10 cellular contexts compared by ENCODE assay signal in the genomic region with DNA sequence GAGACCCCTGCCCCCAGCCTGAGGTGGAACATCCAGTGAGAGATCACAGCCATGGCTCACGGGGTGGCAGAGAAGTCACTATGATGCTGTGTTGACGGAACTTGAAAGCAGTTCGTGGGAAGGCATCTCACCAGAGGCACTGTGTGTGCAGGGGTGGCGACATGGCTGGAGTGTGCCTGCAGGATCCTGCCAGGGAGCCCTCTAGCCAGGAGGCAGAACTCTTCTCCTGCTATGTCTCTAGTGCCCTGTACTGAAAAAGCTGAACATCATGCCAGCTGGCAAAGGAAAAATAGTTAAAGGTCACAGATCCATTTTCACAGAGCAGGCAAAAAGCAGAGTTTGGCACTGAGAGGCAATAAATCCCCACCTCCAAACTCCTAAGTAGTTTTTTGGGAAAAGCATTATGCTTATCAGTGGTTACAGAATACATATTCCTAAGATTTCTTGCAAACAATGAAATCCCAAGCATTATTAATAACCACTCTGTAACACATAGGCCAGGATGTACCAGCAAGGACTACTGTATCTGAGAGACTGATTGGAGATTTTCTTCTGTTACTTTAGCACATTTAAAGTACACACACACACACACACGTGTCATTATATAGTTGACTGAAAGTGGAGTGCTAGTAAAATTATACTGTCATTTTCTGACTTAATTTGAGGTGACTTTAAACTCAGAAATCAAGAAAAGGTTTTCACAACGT. TPM values are rescaled to one million over a fixed set of nuclear protein-coding genes. Genes with fewer than 3 reads are reported as not detected.
DNase-seq lines count a peak whose midpoint lies in the region; ATAC-seq and TF ChIP-seq lines count a peak whose summit lies in the region.
"Had no signal": no experiment of that assay in that cellular context is flagged by ENCODE, and none has a peak within 500 bp of the region (broad histone marks: within the 10 kb centered on the region; RNA-seq: fewer than 3 reads in every experiment).

No MANE protein-coding gene starts in this region.

- H3K36me3 Mint-ChIP-seq in Caco-2 (ENCODE audit: insufficient read depth, unreplicated experiment): no peaks in the 10 kb centered on the region

- no TSS peak for BruUV-seq in Caco-2 (replicated peaks; lab: Mats Ljungman, UMichigan)

- H3K36me3 ChIP-seq in MG63 (no peaks in the 10 kb centered on the region), Caco-2 (ENCODE audit: control insufficient read depth, insufficient read depth, low read length) (no peaks in the 10 kb centered on the region)

- H3K27ac ChIP-seq in VCaP: peak overlapping the region; percentile 37

- H3K4me3 ChIP-seq in MG63 (no peak overlapping the region), Caco-2 (ENCODE audit: low read depth, low read length) (no peak overlapping the region)
- H3K4me3 ChIP-seq: mucosa of descending colon had no signal

- H3K9me3 Mint-ChIP-seq in Caco-2 (ENCODE audit: unreplicated experiment): no peaks in the 10 kb centered on the region
- H3K9me3 Mint-ChIP-seq: stimulated activated naive CD8-positive, alpha-beta T cell treated with anti-CD3 and anti-CD28 coated beads, Interleukin-15, Interleukin-2, amounts not matched to agents 100 ng/mL and 50 ng/mL, for 24 hours had no signal

- TF ChIP-seq CTCF in VCaP (conservative IDR thresholded peaks at IDR 0.05) (no peak), Caco-2 (IDR thresholded peaks at IDR 0.05; ENCODE audit: insufficient read depth in 1 of 2, low read depth in 1 of 2, low read length in 1 of 2, severe bottlenecking in 1 of 2, unreplicated experiment in 1 of 2) (no peak)

- H3K4me1 Mint-ChIP-seq in Caco-2 (ENCODE audit: low read depth, unreplicated experiment): no peaks in the 10 kb centered on the region

- DNase-seq in MG63 (peak; percentile 8), Right ventricle myocardium inferior (ENCODE audit: missing footprints) (no peak), AG08396 (ENCODE audit: low spot score) (no peak), GF-D8 (lab: John Stamatoyannopoulos, UW) (no peak), Caco-2 (no peak)
- DNase-seq in stimulated activated CD4-positive, alpha-beta T cell treated with anti-CD3 and anti-CD28 coated beads, Interleukin-15, amount 100 ng/mL, for 24 hours: peak; percentile 35
- DNase-seq: mucosa of descending colon had no signal

- peak; percentile 96 for ATAC-seq in Right ventricle myocardium inferior
- ATAC-seq in HG02610 (IDR thresholded peaks at IDR 0.05; ENCODE audit: unreplicated experiment): no peak
- ATAC-seq: mucosa of descending colon had no signal

- H3K4me1 ChIP-seq in Caco-2: no peaks in the 10 kb centered on the region

- POLR2A ChIA-PET in Caco-2 (lab: Charles Lee): interaction anchor here (1.0 kb wide), 1 partner anchor 37 kb away, joined by 4 read pairs; the partner anchor contains the start of gene TNRC6C

- H3K9me3 ChIP-seq in MG63 (no peaks in the 10 kb centered on the region), Caco-2 (no peaks in the 10 kb centered on the region)
- H3K9me3 ChIP-seq: mucosa of descending colon had no signal

- H3K27me3 ChIP-seq in MG63 (no peaks in the 10 kb centered on the region), Caco-2 (replicated peaks; ENCODE audit: control insufficient read depth, insufficient read depth, low read length) (no peaks in the 10 kb centered on the region)

- no peaks in the 10 kb centered on the region for H3K27me3 Mint-ChIP-seq in Caco-2 (ENCODE audit: insufficient read depth, unreplicated experiment)
- H3K27me3 Mint-ChIP-seq: stimulated activated naive CD8-positive, alpha-beta T cell treated with anti-CD3 and anti-CD28 coated beads, Interleukin-15, Interleukin-2, amounts not matched to agents 100 ng/mL and 50 ng/mL, for 24 hours had no signal

- H3K27ac Mint-ChIP-seq in Caco-2 (ENCODE audit: unreplicated experiment): no peak overlapping the region
- H3K27ac Mint-ChIP-seq: stimulated activated naive CD8-positive, alpha-beta T cell treated with anti-CD3 and anti-CD28 coated beads, Interleukin-15, Interleukin-2, amounts not matched to agents 100 ng/mL and 50 ng/mL, for 24 hours had no signal

- intact Hi-C loops in Right ventricle myocardium inferior (cut with DNase I): loop anchor here (1.0 kb wide), 1 partner anchor 37 kb away; the partner anchor contains the start of gene TNRC6C
- intact Hi-C loops in Caco-2 (cut with micrococcal nuclease; ENCODE audit: unreplicated experiment): no loop called here

- no peak overlapping the region for H3K4me3 Mint-ChIP-seq in Caco-2 (ENCODE audit: unreplicated experiment)
- H3K4me3 Mint-ChIP-seq: stimulated activated naive CD8-positive, alpha-beta T cell treated with anti-CD3 and anti-CD28 coated beads, Interleukin-15, Interleukin-2, amounts not matched to agents 100 ng/mL and 50 ng/mL, for 24 hours had no signal

- CTCF ChIA-PET in Caco-2 (lab: Charles Lee): no interaction called here

RNA-seq across cellular contexts. Expression of gene TNRC6C, which starts 36.8 kb away (rescaled TPM):
- 3.2 and 4.5 TPM in 2 replicates for total RNA-seq in MG63 (2014; rRNA removed; shearing (Covaris generic); ENCODE audit: low replicate concordance)
- total RNA-seq in Right ventricle myocardium inferior: 21.0 TPM
- 17.9 and 19.5 TPM in 2 replicates for total RNA-seq in Caco-2 (2022)

Comparison
In these comparisons a context has a peak if more than half of its experiments do, and no peak if none do; other contexts are left out.
1. DNase-seq: peak in MG63 (single experiment) and stimulated activated CD4-positive, alpha-beta T cell treated with anti-CD3 and anti-CD28 coated beads, Interleukin-15, amount 100 ng/mL, for 24 hours (single experiment); none in Right ventricle myocardium inferior (single experiment), AG08396 (single experiment), GF-D8 (single experiment) and Caco-2 (0 of 2).